In the genomic region with DNA sequence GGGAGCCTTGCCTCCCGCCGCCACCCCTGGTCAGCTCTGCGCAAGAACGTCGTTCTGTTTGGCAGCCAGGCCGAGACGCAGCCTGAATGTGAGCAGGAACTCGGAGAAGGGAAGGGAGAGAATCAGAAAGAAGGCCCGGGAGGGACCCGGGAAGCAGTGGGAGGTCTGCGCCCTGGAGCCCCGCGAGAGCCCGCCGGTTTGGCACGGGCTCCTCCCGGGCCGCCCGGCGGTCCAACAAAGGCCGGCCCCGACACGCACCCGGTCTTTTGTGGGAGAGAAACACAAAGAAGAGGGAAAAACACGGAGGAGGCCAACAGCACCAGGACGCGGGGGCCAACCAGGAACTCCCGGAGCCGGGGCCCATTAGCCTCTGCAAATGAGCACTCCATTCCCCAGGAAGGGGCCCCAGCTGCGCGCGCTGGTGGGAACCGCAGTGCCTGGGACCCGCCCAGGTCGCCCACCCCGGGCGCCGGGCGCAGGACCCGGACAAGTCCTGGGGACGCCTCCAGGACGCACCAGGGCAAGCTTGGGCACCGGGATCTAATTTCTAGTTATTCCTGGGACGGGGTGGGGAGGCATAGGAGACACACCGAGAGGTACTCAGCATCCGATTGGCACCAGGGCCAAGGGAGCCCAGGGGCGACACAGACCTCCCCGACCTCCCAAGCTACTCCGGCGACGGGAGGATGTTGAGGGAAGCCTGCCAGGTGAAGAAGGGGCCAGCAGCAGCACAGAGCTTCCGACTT, we compare ENCODE assay signal across 1 cellular context.
TF ChIP-seq lines count a peak whose summit lies in the region.

No MANE protein-coding gene starts in this region.

TF ChIP-seq in IMR-90, 13 proteins besides CTCF, POLR2A, EP300 and RAD21:
- no peak for TF ChIP-seq RFX5 (IDR thresholded peaks at IDR 0.05; ENCODE audit: low read depth, low read length)
- no peak for TF ChIP-seq MAFK (IDR thresholded peaks at IDR 0.05; ENCODE audit: low read depth, low read length)
- no peak for TF ChIP-seq NFE2L2 (IDR thresholded peaks at IDR 0.05; ENCODE audit: low read depth, low read length)
- no peak for TF ChIP-seq RCOR1 (IDR thresholded peaks at IDR 0.05; ENCODE audit: insufficient replicate concordance, low read length)
- TF ChIP-seq, protein P1, sequence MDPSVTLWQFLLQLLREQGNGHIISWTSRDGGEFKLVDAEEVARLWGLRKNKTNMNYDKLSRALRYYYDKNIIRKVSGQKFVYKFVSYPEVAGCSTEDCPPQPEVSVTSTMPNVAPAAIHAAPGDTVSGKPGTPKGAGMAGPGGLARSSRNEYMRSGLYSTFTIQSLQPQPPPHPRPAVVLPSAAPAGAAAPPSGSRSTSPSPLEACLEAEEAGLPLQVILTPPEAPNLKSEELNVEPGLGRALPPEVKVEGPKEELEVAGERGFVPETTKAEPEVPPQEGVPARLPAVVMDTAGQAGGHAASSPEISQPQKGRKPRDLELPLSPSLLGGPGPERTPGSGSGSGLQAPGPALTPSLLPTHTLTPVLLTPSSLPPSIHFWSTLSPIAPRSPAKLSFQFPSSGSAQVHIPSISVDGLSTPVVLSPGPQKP (IDR thresholded peaks at IDR 0.05; ENCODE audit: borderline replicate concordance, low read depth, low read length): no peak
- no peak for TF ChIP-seq CHD1 (IDR thresholded peaks at IDR 0.05; ENCODE audit: low read depth, low read length)
- no peak for TF ChIP-seq CEBPB (IDR thresholded peaks at IDR 0.05; ENCODE audit: low read depth, low read length)
- no peak for TF ChIP-seq SMC3 (IDR thresholded peaks at IDR 0.05; ENCODE audit: low read depth, low read length)
- TF ChIP-seq BHLHE40 (IDR thresholded peaks at IDR 0.05; ENCODE audit: low read depth, low read length): no peak
- no peak for TF ChIP-seq FOS (IDR thresholded peaks at IDR 0.05; ENCODE audit: low read depth, low read length)
- TF ChIP-seq, protein P2, sequence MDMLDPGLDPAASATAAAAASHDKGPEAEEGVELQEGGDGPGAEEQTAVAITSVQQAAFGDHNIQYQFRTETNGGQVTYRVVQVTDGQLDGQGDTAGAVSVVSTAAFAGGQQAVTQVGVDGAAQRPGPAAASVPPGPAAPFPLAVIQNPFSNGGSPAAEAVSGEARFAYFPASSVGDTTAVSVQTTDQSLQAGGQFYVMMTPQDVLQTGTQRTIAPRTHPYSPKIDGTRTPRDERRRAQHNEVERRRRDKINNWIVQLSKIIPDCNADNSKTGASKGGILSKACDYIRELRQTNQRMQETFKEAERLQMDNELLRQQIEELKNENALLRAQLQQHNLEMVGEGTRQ (IDR thresholded peaks at IDR 0.05; ENCODE audit: low read depth, low read length): no peak
- TF ChIP-seq MAZ (IDR thresholded peaks at IDR 0.05; ENCODE audit: borderline replicate concordance, low read depth, low read length): no peak
- no peak for TF ChIP-seq MXI1 (IDR thresholded peaks at IDR 0.05; ENCODE audit: borderline replicate concordance, low read depth, low read length)
